In genomic region chr9:104778802-104779201, GRCh38 we compare ENCODE assay signal across 18 cellular contexts. TPM values are rescaled to one million over a fixed set of nuclear protein-coding genes. Genes with fewer than 3 reads are reported as not detected.
A peak's percentile ranks its signal among the peaks of the same experiment; 100 is the strongest.
DNase-seq lines count a peak whose midpoint lies in the region; ATAC-seq and TF ChIP-seq lines count a peak whose summit lies in the region.
"Had no signal": no experiment of that assay in that cellular context is flagged by ENCODE, and none has a peak within 500 bp of the region (broad histone marks: within the 10 kb centered on the region; RNA-seq: fewer than 3 reads in every experiment).

No MANE protein-coding gene starts in this region.

- no peaks in the 10 kb centered on the region for H3K79me1 ChIP-seq in mesendoderm (ENCODE audit: low read length)

- no peaks in the 10 kb centered on the region for H3K4me1 ChIP-seq in endodermal cell (ENCODE audit: control insufficient read depth, insufficient read depth, low read length)
- no peaks in the 10 kb centered on the region for H3K4me1 ChIP-seq in mesendoderm (ENCODE audit: control insufficient read depth, low read depth, low read length)
- H3K4me1 ChIP-seq: HAP-1 had no signal

- H3K27me3 ChIP-seq in endodermal cell (ENCODE audit: control insufficient read depth, insufficient read depth, low read length, poor library complexity, severe bottlenecking) (no peaks in the 10 kb centered on the region), mesendoderm (ENCODE audit: insufficient read depth, low read length, poor library complexity) (no peaks in the 10 kb centered on the region)

- H3K27ac ChIP-seq in endodermal cell (ENCODE audit: low read depth, low read length) (no peak overlapping the region), mesendoderm (ENCODE audit: low read depth, low read length) (no peak overlapping the region)
- H3K27ac ChIP-seq: GM23248 had no signal

- no peak overlapping the region for H3K23ac ChIP-seq in mesendoderm (ENCODE audit: low read length)

- H3K9me3 Mint-ChIP-seq in activated CD4-positive, alpha-beta T cell treated with anti-CD3 and anti-CD28 coated beads, Interleukin-2, amount 10 ng/mL, durations not matched to agents 24 days and 14 days, result no peaks in the 10 kb centered on the region
- no peaks in the 10 kb centered on the region for H3K9me3 Mint-ChIP-seq in activated CD4-positive, alpha-beta T cell treated with anti-CD3 and anti-CD28 coated beads for 36 hours (ENCODE audit: low read depth)
- H3K9me3 Mint-ChIP-seq in activated B cell treated with CpG ODN at 0.5 μM for 24 hours, result no peaks in the 10 kb centered on the region
- H3K9me3 Mint-ChIP-seq in endodermal cell, result no peaks in the 10 kb centered on the region
- H3K9me3 Mint-ChIP-seq: CD4-positive, CD25-positive, alpha-beta regulatory T cell; CD8-positive, alpha-beta memory T cell had no signal

- no peaks in the 10 kb centered on the region for H3K79me2 ChIP-seq in mesendoderm (ENCODE audit: control insufficient read depth, insufficient read depth, low read length)

- no peak overlapping the region for H2BK15ac ChIP-seq in mesendoderm (replicated peaks; ENCODE audit: low read depth)

- no peak for TF ChIP-seq POLR2A in lower leg skin (IDR thresholded peaks at IDR 0.05)

- H3K36me3 ChIP-seq in endodermal cell (ENCODE audit: control insufficient read depth, insufficient read depth, low read length) (peaks cover 33% of the 10 kb centered on the region), mesendoderm (ENCODE audit: control insufficient read depth, insufficient read depth, low read length) (no peaks in the 10 kb centered on the region)
- H3K36me3 ChIP-seq: HAP-1 had no signal

- no peak overlapping the region for H4K8ac ChIP-seq in mesendoderm (ENCODE audit: low read depth, low read length)

- H2BK120ac ChIP-seq in mesendoderm (ENCODE audit: low read depth, low read length), result no peak overlapping the region

- H3K36me3 Mint-ChIP-seq in activated CD4-positive, alpha-beta T cell treated with anti-CD3 and anti-CD28 coated beads, Interleukin-2, amount 10 ng/mL, durations not matched to agents 24 days and 14 days (ENCODE audit: low read depth), result no peaks in the 10 kb centered on the region
- H3K36me3 Mint-ChIP-seq in activated CD4-positive, alpha-beta T cell treated with anti-CD3 and anti-CD28 coated beads for 36 hours (ENCODE audit: low read depth), result no peaks in the 10 kb centered on the region
- peaks cover 17% of the 10 kb centered on the region for H3K36me3 Mint-ChIP-seq in activated B cell treated with CpG ODN at 0.5 μM for 24 hours (ENCODE audit: low read depth)
- H3K36me3 Mint-ChIP-seq in endodermal cell (ENCODE audit: low read depth), result peaks cover 9% of the 10 kb centered on the region

- POLR2A ChIA-PET in activated CD4-positive, alpha-beta T cell treated with anti-CD3 and anti-CD28 coated beads for 36 hours (lab: Charles Lee), result no interaction called here
- POLR2A ChIA-PET in activated B cell treated with CpG ODN at 0.5 μM for 24 hours (lab: Charles Lee), result interaction anchor here (1.5 to 3.7 kb wide), 3 partner anchors 9 to 31 kb away, joined by 4 to 15 read pairs (median 12); partner anchors contain the start of genes NIPSNAP3A and NIPSNAP3B

- H3K9me3 ChIP-seq in endodermal cell (ENCODE audit: control insufficient read depth, low read length), result no peaks in the 10 kb centered on the region
- H3K9me3 ChIP-seq: HAP-1 had no signal

- no peak overlapping the region for H2AK5ac ChIP-seq in mesendoderm (ENCODE audit: low read length)

- WGBS in endodermal cell (ENCODE audit: insufficient coverage in 1 of 2, insufficient read length in 1 of 2), 2 experiments, result 79 to 92% methylated on average over 3 to 4 of the region's 4 CpGs
- WGBS in mesendoderm (ENCODE audit: extremely low coverage, insufficient coverage, low lambda C conversion rate), result no CpG with 5 or more reads among the region's 4 CpGs
- 92 to 95% methylated on average over 4 of the region's 4 CpGs for WGBS in lower leg skin, 2 donors

- H3K18ac ChIP-seq in mesendoderm (ENCODE audit: low read length), result no peak overlapping the region

- no peak overlapping the region for H3K4ac ChIP-seq in mesendoderm (ENCODE audit: low read depth, low read length)

- no peak overlapping the region for H3K9ac ChIP-seq in endodermal cell (ENCODE audit: extremely low read depth, low read length, poor library complexity, severe bottlenecking)
- H3K9ac ChIP-seq in mesendoderm (ENCODE audit: low read length), result no peak overlapping the region
- H3K9ac ChIP-seq: GM23248 had no signal

- H3K4me3 Mint-ChIP-seq in activated CD4-positive, alpha-beta T cell treated with anti-CD3 and anti-CD28 coated beads, Interleukin-2, amount 10 ng/mL, durations not matched to agents 24 days and 14 days, result no peak overlapping the region
- no peak overlapping the region for H3K4me3 Mint-ChIP-seq in activated CD4-positive, alpha-beta T cell treated with anti-CD3 and anti-CD28 coated beads for 36 hours
- H3K4me3 Mint-ChIP-seq in activated B cell treated with CpG ODN at 0.5 μM for 24 hours (no peak overlapping the region), endodermal cell (no peak overlapping the region)
- H3K4me3 Mint-ChIP-seq: B cell; CD4-positive, CD25-positive, alpha-beta regulatory T cell; CD8-positive, alpha-beta memory T cell had no signal

- ATAC-seq in activated CD4-positive, alpha-beta T cell treated with anti-CD3 and anti-CD28 coated beads for 36 hours, result no peak
- no peak for ATAC-seq in activated B cell treated with CpG ODN at 0.5 μM for 24 hours (ENCODE audit: low read depth)

- H3K4me2 ChIP-seq in mesendoderm (ENCODE audit: low read length), result no peak overlapping the region

- intact Hi-C loops in activated CD4-positive, alpha-beta T cell treated with anti-CD3 and anti-CD28 coated beads, Interleukin-2, amount 10 ng/mL, durations not matched to agents 24 days and 14 days (cut with micrococcal nuclease), result no loop called here
- intact Hi-C loops in activated CD4-positive, alpha-beta T cell treated with anti-CD3 and anti-CD28 coated beads for 36 hours (cut with DNase I, micrococcal nuclease), result loop anchor here in 1 of 2 experiments (2.0 kb wide), 1 partner anchor 378 kb away; no protein-coding TSS in a partner anchor
- intact Hi-C loops in activated B cell treated with CpG ODN at 0.5 μM for 24 hours (cut with micrococcal nuclease), result no loop called here
- intact Hi-C loops in lower leg skin (cut with DNase I; ENCODE audit: low total_unique reads), result no loop called here

- no peak overlapping the region for H3K27ac Mint-ChIP-seq in activated CD4-positive, alpha-beta T cell treated with anti-CD3 and anti-CD28 coated beads, Interleukin-2, amount 10 ng/mL, durations not matched to agents 24 days and 14 days
- H3K27ac Mint-ChIP-seq in activated CD4-positive, alpha-beta T cell treated with anti-CD3 and anti-CD28 coated beads for 36 hours, result no peak overlapping the region
- peak overlapping the region; percentile 2 for H3K27ac Mint-ChIP-seq in activated B cell treated with CpG ODN at 0.5 μM for 24 hours
- H3K27ac Mint-ChIP-seq in endodermal cell, result no peak overlapping the region

- H3K27me3 Mint-ChIP-seq in activated CD4-positive, alpha-beta T cell treated with anti-CD3 and anti-CD28 coated beads, Interleukin-2, amount 10 ng/mL, durations not matched to agents 24 days and 14 days, result peaks cover 2% of the 10 kb centered on the region
- H3K27me3 Mint-ChIP-seq in activated CD4-positive, alpha-beta T cell treated with anti-CD3 and anti-CD28 coated beads for 36 hours, result no peaks in the 10 kb centered on the region
- H3K27me3 Mint-ChIP-seq in activated B cell treated with CpG ODN at 0.5 μM for 24 hours (no peaks in the 10 kb centered on the region), endodermal cell (ENCODE audit: insufficient read depth) (no peaks in the 10 kb centered on the region)
- H3K27me3 Mint-ChIP-seq: B cell; CD4-positive, CD25-positive, alpha-beta regulatory T cell had no signal

- no peak overlapping the region for H2BK5ac ChIP-seq in mesendoderm (ENCODE audit: low read length)

- no peak overlapping the region for H3K56ac ChIP-seq in mesendoderm (ENCODE audit: low read length)

- CTCF ChIA-PET in activated CD4-positive, alpha-beta T cell treated with anti-CD3 and anti-CD28 coated beads for 36 hours (lab: Charles Lee), result interaction anchor here (0.6 kb wide), 2 partner anchors 279 to 940 kb away, joined by 3 to 4 read pairs; no protein-coding TSS in a partner anchor
- CTCF ChIA-PET in activated B cell treated with CpG ODN at 0.5 μM for 24 hours (lab: Charles Lee), result interaction anchor here (1.3 kb wide), 1 partner anchor 636 kb away, joined by 5 read pairs; no protein-coding TSS in a partner anchor

- H3K4me1 Mint-ChIP-seq in activated CD4-positive, alpha-beta T cell treated with anti-CD3 and anti-CD28 coated beads, Interleukin-2, amount 10 ng/mL, durations not matched to agents 24 days and 14 days, result no peaks in the 10 kb centered on the region
- H3K4me1 Mint-ChIP-seq in activated CD4-positive, alpha-beta T cell treated with anti-CD3 and anti-CD28 coated beads for 36 hours, result no peaks in the 10 kb centered on the region
- H3K4me1 Mint-ChIP-seq in activated B cell treated with CpG ODN at 0.5 μM for 24 hours (peaks cover 27% of the 10 kb centered on the region), endodermal cell (peaks cover 11% of the 10 kb centered on the region)
- H3K4me1 Mint-ChIP-seq: CD4-positive, CD25-positive, alpha-beta regulatory T cell; CD8-positive, alpha-beta memory T cell had no signal

- TF ChIP-seq CTCF in activated B cell treated with CpG ODN at 0.5 μM for 24 hours (IDR thresholded peaks at IDR 0.05), result no peak
- no peak for TF ChIP-seq CTCF in endodermal cell (conservative IDR thresholded peaks at IDR 0.05)
- TF ChIP-seq CTCF in lower leg skin (IDR thresholded peaks at IDR 0.05), result no peak

- no peak overlapping the region for H4K5ac ChIP-seq in mesendoderm (ENCODE audit: low read length)

- peak; percentile 27 for DNase-seq in activated CD4-positive, alpha-beta T cell treated with anti-CD3 and anti-CD28 coated beads, Interleukin-2, amount 10 ng/mL, durations not matched to agents 24 days and 14 days
- DNase-seq in activated CD4-positive, alpha-beta T cell treated with anti-CD3 and anti-CD28 coated beads for 36 hours, result no peak
- no peak for DNase-seq in activated B cell treated with CpG ODN at 0.5 μM for 24 hours
- DNase-seq in endodermal cell, result peak; percentile 52
- DNase-seq in mesendoderm, result peak; percentile 57
- no peak for DNase-seq in NCI-H187 (lab: John Stamatoyannopoulos, UW)
- DNase-seq in lower leg skin (ENCODE audit: low spot score in 2 of 2), result no peak
- DNase-seq: C1 segment of cervical spinal cord; CD4-positive, CD25-positive, alpha-beta regulatory T cell; CD8-positive, alpha-beta memory T cell; COR-L47; DMS 273 treated with DMSO at 0.1 percent for 48 hours; DMS79; GDM1; GM23248 had no signal

- H3K4me3 ChIP-seq in endodermal cell (ENCODE audit: low read length), result no peak overlapping the region
- no peak overlapping the region for H3K4me3 ChIP-seq in mesendoderm (ENCODE audit: low read length)
- no peak overlapping the region for H3K4me3 ChIP-seq in lower leg skin (ENCODE audit: low read depth, poor library complexity, severe bottlenecking)
- H3K4me3 ChIP-seq: GM23248, HAP-1 had no signal

RNA-seq across cellular contexts. Expression of gene NIPSNAP3B, which starts 14.9 kb away (rescaled TPM):
- total RNA-seq in activated CD4-positive, alpha-beta T cell treated with anti-CD3 and anti-CD28 coated beads, Interleukin-2, amount 10 ng/mL, durations not matched to agents 24 days and 14 days, result 0.19 and 0.66 TPM in 2 replicates
- under 1 TPM; 0.85 to 0.90 TPM for total RNA-seq in activated CD4-positive, alpha-beta T cell treated with anti-CD3 and anti-CD28 coated beads for 36 hours
- 15.3 and 17.4 TPM in 2 replicates for total RNA-seq in activated B cell treated with CpG ODN at 0.5 μM for 24 hours
- total RNA-seq in endodermal cell, result 1 to 10 TPM in 1 of 2 donors, under 1 TPM in 1; 0.91 to 1.7 TPM
- 2.2 TPM for polyA plus RNA-seq in endodermal cell (2013, experiment 1 of 2)
- 2.6 TPM for polyA plus RNA-seq in endodermal cell (2013, experiment 2 of 2)
- polyA plus RNA-seq in mesendoderm (2013, experiment 1 of 2), result 0.11 TPM
- 0.08 TPM for polyA plus RNA-seq in mesendoderm (2013, experiment 2 of 2)
- 1 to 10 TPM; 1.6 to 3.2 (median 1.9) TPM for total RNA-seq in lower leg skin
- total RNA-seq: A172 had no signal
- polyA plus RNA-seq: CD8-positive, alpha-beta memory T cell had no signal

RNA-seq across cellular contexts. Expression of gene NIPSNAP3A, which starts 31.3 kb away (rescaled TPM):
- total RNA-seq in activated CD4-positive, alpha-beta T cell treated with anti-CD3 and anti-CD28 coated beads, Interleukin-2, amount 10 ng/mL, durations not matched to agents 24 days and 14 days, result 9.4 and 10.8 TPM in 2 replicates
- total RNA-seq in activated CD4-positive, alpha-beta T cell treated with anti-CD3 and anti-CD28 coated beads for 36 hours, result 10 to 100 TPM in 1 of 2 experiments, 1 to 10 TPM in 1; 7.2 to 11.7 TPM
- total RNA-seq in activated B cell treated with CpG ODN at 0.5 μM for 24 hours, result 21.9 and 22.7 TPM in 2 replicates
- 10 to 100 TPM; 18.8 to 20.5 TPM for total RNA-seq in endodermal cell
- 26.0 TPM for polyA plus RNA-seq in endodermal cell (2013, experiment 1 of 2)
- 26.3 TPM for polyA plus RNA-seq in endodermal cell (2013, experiment 2 of 2)
- polyA plus RNA-seq in mesendoderm (2013, experiment 1 of 2), result 6.6 TPM
- polyA plus RNA-seq in mesendoderm (2013, experiment 2 of 2), result 7.1 TPM
- total RNA-seq in lower leg skin, result 10 to 100 TPM; 22.0 to 30.1 (median 26.0) TPM

Comparison
In these comparisons a context has a peak if more than half of its experiments do, and no peak if none do; other contexts are left out.
1. DNase-seq: peak in activated CD4-positive, alpha-beta T cell treated with anti-CD3 and anti-CD28 coated beads, Interleukin-2, amount 10 ng/mL, durations not matched to agents 24 days and 14 days (single experiment), endodermal cell (single experiment) and mesendoderm (single experiment); none in activated CD4-positive, alpha-beta T cell treated with anti-CD3 and anti-CD28 coated beads for 36 hours (single experiment), activated B cell treated with CpG ODN at 0.5 μM for 24 hours (single experiment), NCI-H187 (0 of 2) and lower leg skin (0 of 2).